In the genomic region with DNA sequence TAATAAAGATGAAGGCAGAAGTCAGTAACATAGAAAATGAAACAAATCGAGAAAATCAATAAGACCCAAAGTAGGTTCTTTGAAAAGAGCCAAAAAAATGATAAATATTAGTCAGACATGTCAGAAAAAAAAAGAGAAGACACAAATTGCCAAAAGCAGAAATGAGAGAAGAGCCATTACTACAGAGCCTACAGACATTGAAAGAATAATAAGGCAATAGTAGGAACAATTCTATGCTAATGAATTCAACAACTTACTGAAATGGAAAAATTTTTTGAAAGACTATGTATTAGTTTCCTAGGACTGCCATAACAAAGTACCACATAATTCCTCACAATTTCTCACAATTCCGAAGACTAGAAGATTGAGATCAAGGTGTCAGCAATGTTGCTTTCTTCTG, we compare ENCODE assay signal across 36 cellular contexts. TPM values are rescaled to one million over a fixed set of nuclear protein-coding genes. Genes with fewer than 3 reads are reported as not detected.
"Had no signal": no experiment of that assay in that cellular context is flagged by ENCODE, and none has a peak within 500 bp of the region (broad histone marks: within the 10 kb centered on the region; RNA-seq: fewer than 3 reads in every experiment).

No MANE protein-coding gene starts in this region.

- FAIRE-seq: bronchial epithelial cell, TTC549 had no signal

- H3K4me1 ChIP-seq: ascending aorta had no signal

- DNase-seq: activated B cell treated with CpG ODN at 0.5 μM for 24 hours; activated CD4-positive, alpha-beta memory T cell treated with anti-CD3 and anti-CD28 coated beads for 36 hours; activated CD4-positive, alpha-beta T cell treated with anti-CD3 and anti-CD28 coated beads for 4 hours; activated CD4-positive, alpha-beta T cell treated with anti-CD3 and anti-CD28 coated beads, Interleukin-2, amount 10 ng/mL, durations not matched to agents 24 days and 14 days; activated CD4-positive, alpha-beta T cell treated with anti-CD3 and anti-CD28 coated beads, Interleukin-2, amount 50 U/mL, for 1 hour; activated CD4-positive, alpha-beta T cell treated with anti-CD3 and anti-CD28 coated beads, Interleukin-2, amount 50 U/mL, for 4 hours; activated CD4-positive, CD25-positive, alpha-beta regulatory T cell treated with anti-CD3 and anti-CD28 coated beads, Interleukin-2, amount 50 U/mL, for 72 hours; activated CD8-positive, alpha-beta memory T cell treated with anti-CD3 and anti-CD28 coated beads, Interleukin-2, amount 50 U/mL, for 4 hours; activated CD8-positive, alpha-beta T cell treated with anti-CD3 and anti-CD28 coated beads for 36 hours; activated effector memory CD4-positive, alpha-beta T cell treated with anti-CD3 and anti-CD28 coated beads, Interleukin-2, amount 50 U/mL, for 16 hours; activated gamma-delta T cell treated with Interleukin-2 at 50 U/mL for 16 hours; activated naive CD4-positive, alpha-beta T cell; activated naive CD4-positive, alpha-beta T cell treated with anti-CD3 and anti-CD28 coated beads for 36 hours; activated naive CD4-positive, alpha-beta T cell treated with anti-CD3 and anti-CD28 coated beads, Interleukin-2, amount 50 U/mL, for 16 hours; activated naive CD8-positive, alpha-beta T cell treated with anti-CD3 and anti-CD28 coated beads for 36 hours; activated T-cell treated with anti-CD3 and anti-CD28 coated beads for 4 hours; activated T-cell treated with anti-CD3 and anti-CD28 coated beads, Interleukin-2, amount 50 U/mL, for 1 hour; activated T-cell treated with anti-CD3 and anti-CD28 coated beads, Interleukin-2, amount 50 U/mL, for 4 hours; activated T-cell treated with anti-CD3 and anti-CD28 coated beads, Interleukin-2, amount 50 U/mL, for 72 hours; amygdala; anterior cingulate cortex; caudate nucleus; cerebellar nuclear complex; T-helper 2 cell; T-helper 9 cell had no signal

- H3K36me3 ChIP-seq: ascending aorta, cardiac muscle cell had no signal

- ATAC-seq: activated CD8-positive, alpha-beta T cell treated with anti-CD3 and anti-CD28 coated beads for 36 hours; activated naive CD4-positive, alpha-beta T cell treated with anti-CD3 and anti-CD28 coated beads, Interleukin-2, amount 50 U/mL, for 72 hours; activated T-cell treated with anti-CD3 and anti-CD28 coated beads, Interleukin-2, amount 50 U/mL, for 4 hours; activated T-cell treated with anti-CD3 and anti-CD28 coated beads, Interleukin-2, amount 50 U/mL, for 72 hours; activated T-helper 17 cell treated with anti-CD3 and anti-CD28 coated beads, Interleukin-2, amount 50 U/mL, for 72 hours had no signal

- H3K27me3 ChIP-seq: ascending aorta, cardiac muscle cell had no signal

- H3K4me3 ChIP-seq: ascending aorta, cardiac muscle cell had no signal

- H3K27ac ChIP-seq: ascending aorta, cardiac muscle cell, VCaP had no signal

RNA-seq across cellular contexts. Expression of a gene that starts 35.5 kb away (rescaled TPM):
- total RNA-seq: activated B cell treated with CpG ODN at 0.5 μM for 24 hours, ascending aorta, bronchial epithelial cell had no signal

RNA-seq across cellular contexts. Expression of a gene that starts 47.1 kb away (rescaled TPM):
- total RNA-seq: activated B cell treated with CpG ODN at 0.5 μM for 24 hours; activated CD4-positive, alpha-beta memory T cell treated with anti-CD3 and anti-CD28 coated beads for 36 hours; activated CD4-positive, alpha-beta T cell treated with anti-CD3 and anti-CD28 coated beads, Interleukin-2, amount 10 ng/mL, durations not matched to agents 24 days and 14 days; activated CD8-positive, alpha-beta memory T cell treated with anti-CD3 and anti-CD28 coated beads for 36 hours; activated CD8-positive, alpha-beta T cell treated with anti-CD3 and anti-CD28 coated beads for 36 hours; activated naive CD4-positive, alpha-beta T cell treated with anti-CD3 and anti-CD28 coated beads for 36 hours; activated naive CD4-positive, alpha-beta T cell treated with anti-CD3 and anti-CD28 coated beads, Interleukin-2, amount 50 U/mL, for 72 hours; activated naive CD8-positive, alpha-beta T cell treated with anti-CD3 and anti-CD28 coated beads for 36 hours; activated T-cell treated with anti-CD3 and anti-CD28 coated beads, Interleukin-2, amount 50 U/mL, for 4 hours; activated T-cell treated with anti-CD3 and anti-CD28 coated beads, Interleukin-2, amount 50 U/mL, for 72 hours; activated T-helper 1 cell treated with anti-CD3 and anti-CD28 coated beads, Interleukin-12 subunit alpha, Interleukin-12 subunit beta, Interleukin-2, Interleukin-4 antibody, amounts not matched to agents 30 ng/mL and 10 ng/mL and 1 ng/mL, durations not matched to agents 14 hours and 24 hours and 36 hours; activated T-helper 17 cell treated with anti-CD3 and anti-CD28 coated beads, Interleukin-2, amount 50 U/mL, for 72 hours; ascending aorta; bronchial epithelial cell; cardiac muscle cell; chondrocyte had no signal
- polyA plus RNA-seq: adipose tissue, cardiac muscle cell had no signal
